Comparison of ENCODE assay signal across 9 cellular contexts in the genomic region with DNA sequence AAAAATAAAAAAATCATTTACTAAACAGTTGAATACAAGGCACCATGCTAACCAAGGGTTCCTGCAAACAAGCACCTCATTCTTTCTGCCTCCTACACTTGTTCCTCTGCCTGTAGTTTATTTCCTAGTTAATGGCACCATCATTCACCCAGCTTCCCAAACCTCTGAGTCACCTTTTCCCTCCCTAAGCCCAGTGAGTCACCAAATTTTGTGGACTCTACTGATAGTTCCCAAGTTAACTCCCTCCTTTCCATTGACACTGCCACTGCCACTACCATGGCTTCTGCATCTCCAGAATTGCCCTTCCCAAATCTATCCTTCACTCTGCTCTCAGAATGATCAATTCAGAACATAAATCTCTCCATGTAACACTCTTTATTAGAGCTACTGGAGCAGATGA. TPM values are rescaled to one million over a fixed set of nuclear protein-coding genes. Genes with fewer than 3 reads are reported as not detected.
DNase-seq lines count a peak whose midpoint lies in the region; ATAC-seq, FAIRE-seq and TF ChIP-seq lines count a peak whose summit lies in the region.
"Had no signal": no experiment of that assay in that cellular context is flagged by ENCODE, and none has a peak within 500 bp of the region (broad histone marks: within the 10 kb centered on the region; RNA-seq: fewer than 3 reads in every experiment).

No MANE protein-coding gene starts in this region.

- H3K4me1 ChIP-seq in small intestine (ENCODE audit: control insufficient read depth in 2 of 2, insufficient read depth in 1 of 2, low read depth in 1 of 2, low read length in 1 of 2) = no peaks in the 10 kb centered on the region

- no peak for TF ChIP-seq CTCF in chondrocyte (IDR thresholded peaks at IDR 0.05)

- POLR2A ChIA-PET in HEK293T (lab: Yijun Ruan, JAX) = interaction anchor here (0.9 kb wide), 1 partner anchor 54 kb away, joined by 3 read pairs; the partner anchor contains the start of gene PALS1

- DNase-seq in HEK293T (ENCODE audit: extremely low spot score) (peak; percentile 21), foreskin melanocyte (peak; percentile 11), small intestine (peak; percentile 14), GM12892 (ENCODE audit: insufficient read length) (no peak), chondrocyte (ENCODE audit: low spot score) (no peak)
- DNase-seq: erythroblast had no signal

- CTCF ChIA-PET in HEK293T (lab: Yijun Ruan, JAX) = no interaction called here

- H3K36me3 ChIP-seq in small intestine (ENCODE audit: control insufficient read depth in 2 of 2, insufficient read depth in 2 of 2, low read length in 2 of 2) = no peaks in the 10 kb centered on the region

- H3K4me3 ChIP-seq in small intestine (ENCODE audit: low read depth in 1 of 2, low read length in 2 of 2) = no peak overlapping the region

- no peak overlapping the region for H3K4me3 Mint-ChIP-seq in chondrocyte (ENCODE audit: unreplicated experiment)
- H3K4me3 Mint-ChIP-seq: natural killer cell treated with Interleukin-12 subunit alpha and Interleukin-12 subunit beta and Interleukin-15 and Interleukin-18, amount 100 ng/mL, for 72 hours had no signal

- peak overlapping the region in 1 of 2 donors; percentile 39 for H3K27ac ChIP-seq in small intestine (ENCODE audit: low read depth in 1 of 2, low read length in 1 of 2)

- FAIRE-seq in small intestine (lab: Jason Lieb, UNC) = no peak
- no peak for FAIRE-seq in GM12892 (lab: Jason Lieb, UNC)

- TF ChIP-seq POLR2A in GM12892 (IDR thresholded peaks at IDR 0.05; ENCODE audit: low read depth, low read length) = no peak

- H3K4me1 Mint-ChIP-seq in chondrocyte (ENCODE audit: low read depth) = peaks cover 8% of the 10 kb centered on the region

- H3K36me3 Mint-ChIP-seq in chondrocyte (ENCODE audit: low read depth) = peaks cover under 1% of the 10 kb centered on the region
- H3K36me3 Mint-ChIP-seq: natural killer cell treated with Interleukin-12 subunit alpha and Interleukin-12 subunit beta and Interleukin-15 and Interleukin-18, amount 100 ng/mL, for 72 hours had no signal

- ATAC-seq in SK-N-SH treated with all-trans-retinoic acid at 6 μM for 48 hours (peak; percentile 83), GM21423 (IDR thresholded peaks at IDR 0.05; ENCODE audit: unreplicated experiment) (no peak)
- ATAC-seq: natural killer cell treated with Interleukin-12 subunit alpha and Interleukin-12 subunit beta and Interleukin-15 and Interleukin-18, amount 100 ng/mL, for 72 hours had no signal

- no peaks in the 10 kb centered on the region for H3K27me3 Mint-ChIP-seq in chondrocyte (ENCODE audit: low read depth)
- H3K27me3 Mint-ChIP-seq: natural killer cell treated with Interleukin-12 subunit alpha and Interleukin-12 subunit beta and Interleukin-15 and Interleukin-18, amount 100 ng/mL, for 72 hours had no signal

- H3K9me3 Mint-ChIP-seq in chondrocyte (ENCODE audit: low read depth) = no peaks in the 10 kb centered on the region
- H3K9me3 Mint-ChIP-seq: natural killer cell treated with Interleukin-12 subunit alpha and Interleukin-12 subunit beta and Interleukin-15 and Interleukin-18, amount 100 ng/mL, for 72 hours had no signal

- H3K27me3 ChIP-seq in small intestine (ENCODE audit: control insufficient read depth in 2 of 2, insufficient read depth in 2 of 2, low read length in 2 of 2) = no peaks in the 10 kb centered on the region

- no peak overlapping the region for H3K27ac Mint-ChIP-seq in chondrocyte (ENCODE audit: unreplicated experiment)
- H3K27ac Mint-ChIP-seq: natural killer cell treated with Interleukin-12 subunit alpha and Interleukin-12 subunit beta and Interleukin-15 and Interleukin-18, amount 100 ng/mL, for 72 hours had no signal

- no peaks in the 10 kb centered on the region for H3K9me3 ChIP-seq in small intestine (ENCODE audit: control insufficient read depth, low read depth)

TF ChIP-seq in HEK293T, 16 proteins besides CTCF, POLR2A, EP300 and RAD21:
- TF ChIP-seq PKNOX1 (IDR thresholded peaks at IDR 0.05) (no peak), NFRKB (IDR thresholded peaks at IDR 0.05) (no peak), TARDBP (IDR thresholded peaks at IDR 0.05) (no peak), HDGF (IDR thresholded peaks at IDR 0.05; ENCODE audit: borderline replicate concordance) (no peak), FOXA1 (IDR thresholded peaks at IDR 0.05) (no peak), ZNF384 (IDR thresholded peaks at IDR 0.05) (no peak), SUZ12 (IDR thresholded peaks at IDR 0.05) (no peak), BHLHE40 (IDR thresholded peaks at IDR 0.05; ENCODE audit: borderline replicate concordance) (no peak), CTBP1 (IDR thresholded peaks at IDR 0.05; ENCODE audit: borderline replicate concordance) (no peak), FOXM1 (IDR thresholded peaks at IDR 0.05; ENCODE audit: borderline replicate concordance) (no peak), SP1 (IDR thresholded peaks at IDR 0.05) (no peak), ELF4 (IDR thresholded peaks at IDR 0.05) (no peak), FOXK2 (IDR thresholded peaks at IDR 0.05) (no peak), LEF1 (IDR thresholded peaks at IDR 0.05; ENCODE audit: borderline replicate concordance) (no peak), ARNT (IDR thresholded peaks at IDR 0.05) (no peak), L3MBTL2 (conservative IDR thresholded peaks at IDR 0.05) (no peak)

TF ChIP-seq in SK-N-SH treated with all-trans-retinoic acid at 6 μM for 48 hours, 23 proteins besides CTCF, POLR2A, EP300 and RAD21:
- TF ChIP-seq ZNF8 (CRISPR knock-in tag; IDR thresholded peaks at IDR 0.05) (no peak), CSRNP3 (CRISPR knock-in tag; IDR thresholded peaks at IDR 0.05) (no peak)
TF ChIP-seq in SK-N-SH treated with all-trans-retinoic acid at 6 μM for 48 hours: peak in this region for 0.

RNA-seq across cellular contexts. Expression of gene GARIN2, which starts 2.0 kb away (rescaled TPM):
- polyA plus RNA-seq in small intestine = under 1 TPM in 1 of 3 donors, not detected in 2; 0.03 TPM
- 0.45 TPM for polyA plus RNA-seq in GM12892 (2012; ENCODE audit: missing spikeins)
- total RNA-seq in chondrocyte = not detected in 3 replicates
- total RNA-seq: natural killer cell treated with Interleukin-12 subunit alpha and Interleukin-12 subunit beta and Interleukin-15 and Interleukin-18, amount 100 ng/mL, for 72 hours had no signal

RNA-seq across cellular contexts. Expression of gene PALS1, which starts 54.0 kb away (rescaled TPM):
- 10 to 100 TPM; 11.1 to 35.9 (median 34.0) TPM for polyA plus RNA-seq in small intestine
- polyA plus RNA-seq in GM12892 (2012; ENCODE audit: missing spikeins) = 5.6 TPM
- total RNA-seq in chondrocyte = 12.5 to 14.5 TPM (median 14.3 TPM) in 3 replicates

Comparison
In these comparisons a context has a peak if more than half of its experiments do, and no peak if none do; other contexts are left out.
1. DNase-seq: peak in HEK293T (single experiment), foreskin melanocyte (single experiment) and small intestine (single experiment); none in GM12892 (single experiment) and chondrocyte (single experiment).